1 cellular context compared by ENCODE assay signal in genomic region chr5:43042626-43043399, GRCh38.
A peak's percentile ranks its signal among the peaks of the same experiment; 100 is the strongest.
TF ChIP-seq lines count a peak whose summit lies in the region.

No MANE protein-coding gene starts in this region.

TF ChIP-seq in A549, 52 proteins besides CTCF, POLR2A, EP300 and RAD21 (continued from another document):
- TF ChIP-seq REST (IDR thresholded peaks at IDR 0.05) (no peak), ZC3H11A (IDR thresholded peaks at IDR 0.05) (no peak), POLR2AphosphoS2 (conservative IDR thresholded peaks at IDR 0.05; ENCODE audit: low read length) (no peak), HOXB13 (CRISPR knock-in tag; IDR thresholded peaks at IDR 0.05; ENCODE audit: low read depth) (no peak; the same call in none of the 2 replicates), CHD4 (IDR thresholded peaks at IDR 0.05; ENCODE audit: borderline replicate concordance) (0 out of 2 replicates have a peak, but pooled peaks have one; percentile 49), ESRRA (IDR thresholded peaks at IDR 0.05; ENCODE audit: borderline replicate concordance, low read length) (no peak), HMGXB4 (CRISPR knock-in tag; IDR thresholded peaks at IDR 0.05; ENCODE audit: borderline replicate concordance) (no peak), GATA3 (IDR thresholded peaks at IDR 0.05; ENCODE audit: borderline replicate concordance) (no peak), FOSL2 (IDR thresholded peaks at IDR 0.05) (no peak), FOSL2 (CRISPR knock-in tag; IDR thresholded peaks at IDR 0.05) (no peak), RNF2 (IDR thresholded peaks at IDR 0.05; ENCODE audit: borderline replicate concordance, low read depth) (peak; percentile 63; the same call in 1 of the 2 replicates), CBX2 (IDR thresholded peaks at IDR 0.05; ENCODE audit: borderline replicate concordance, low read depth) (no peak), CBX8 (IDR thresholded peaks at IDR 0.05) (no peak), SMC3 (IDR thresholded peaks at IDR 0.05) (peak; percentile 56), NFE2L2 (conservative IDR thresholded peaks at IDR 0.05; ENCODE audit: low read length) (no peak), TP53 (CRISPR knock-in tag; IDR thresholded peaks at IDR 0.05) (peak; percentile 59; the same call in 1 of the 2 replicates), SREBF2 (IDR thresholded peaks at IDR 0.05) (no peak), BCL3 (IDR thresholded peaks at IDR 0.05) (no peak), MAZ (IDR thresholded peaks at IDR 0.05; ENCODE audit: borderline replicate concordance, low read depth, low read length) (no peak), EHMT2 (IDR thresholded peaks at IDR 0.05; ENCODE audit: low read depth) (no peak)
- TF ChIP-seq, protein P1, sequence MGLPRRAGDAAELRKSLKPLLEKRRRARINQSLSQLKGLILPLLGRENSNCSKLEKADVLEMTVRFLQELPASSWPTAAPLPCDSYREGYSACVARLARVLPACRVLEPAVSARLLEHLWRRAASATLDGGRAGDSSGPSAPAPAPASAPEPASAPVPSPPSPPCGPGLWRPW (IDR thresholded peaks at IDR 0.05): no peak
